In the genomic region with DNA sequence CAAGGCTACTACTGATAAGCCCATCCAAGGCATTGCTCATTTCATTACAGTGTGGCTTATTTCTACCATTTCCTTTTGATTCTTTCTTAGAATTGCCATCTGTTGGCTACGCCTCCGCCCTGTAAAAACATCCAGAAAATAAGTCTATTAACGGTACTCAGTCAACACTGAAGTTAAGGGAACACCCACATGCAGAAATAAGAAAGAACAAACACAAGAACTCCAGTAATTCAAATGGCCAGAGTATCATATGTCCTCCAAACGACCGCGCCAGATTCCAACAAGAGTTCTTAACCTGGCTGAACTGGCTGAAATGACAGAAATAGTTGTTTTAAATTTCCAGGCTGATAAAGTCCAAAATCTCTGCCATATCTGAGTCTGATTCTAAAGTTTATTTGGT, we compare ENCODE assay signal across 21 cellular contexts.
A peak's percentile ranks its signal among the peaks of the same experiment; 100 is the strongest.
DNase-seq lines count a peak whose midpoint lies in the region; ATAC-seq, FAIRE-seq and TF ChIP-seq lines count a peak whose summit lies in the region.
"Had no signal": no experiment of that assay in that cellular context is flagged by ENCODE, and none has a peak within 500 bp of the region (broad histone marks: within the 10 kb centered on the region; RNA-seq: fewer than 3 reads in every experiment).

No MANE protein-coding gene starts in this region.

- H4K8ac ChIP-seq in H1 (ENCODE audit: extremely low read depth, insufficient read depth, low read length) (no peak overlapping the region), neuronal stem cell (ENCODE audit: low read depth, low read length) (no peak overlapping the region)

- peak; percentile 43 for ATAC-seq in mucosa of descending colon
- ATAC-seq in GM21786 (IDR thresholded peaks at IDR 0.05; ENCODE audit: unreplicated experiment) = no peak
- no peak for ATAC-seq in GM21515 (IDR thresholded peaks at IDR 0.05; ENCODE audit: unreplicated experiment)
- ATAC-seq: CD8-positive, alpha-beta T cell; GM23338 had no signal

- H3K4ac ChIP-seq in H1 (replicated peaks; ENCODE audit: insufficient read length, low read depth, low read length) (no peak overlapping the region), neuronal stem cell (ENCODE audit: low read length) (no peak overlapping the region)

- H3K4me2 ChIP-seq in H1 (ENCODE audit: insufficient read depth in 1 of 2, low read depth in 2 of 2, low read length in 2 of 2) (no peak overlapping the region), neuronal stem cell (ENCODE audit: insufficient read depth, low read length, poor library complexity, severe bottlenecking) (no peak overlapping the region)
- H3K4me2 ChIP-seq: BLaER1, GM23338 had no signal

- H3K4me1 ChIP-seq in H1 (replicated peaks in 1 of 4; ENCODE audit: control insufficient read depth in 3 of 4, insufficient read depth in 4 of 4, low read length in 3 of 4) = no peaks in the 10 kb centered on the region
- no peaks in the 10 kb centered on the region for H3K4me1 ChIP-seq in mucosa of descending colon (ENCODE audit: low read depth)
- peaks cover 0 to 8% of the 10 kb centered on the region in 2 donors for H3K4me1 ChIP-seq in neuronal stem cell (ENCODE audit: control insufficient read depth in 2 of 2, insufficient read depth in 1 of 2, low read depth in 1 of 2, low read length in 2 of 2)
- H3K4me1 ChIP-seq: BLaER1, Caco-2, HAP-1 had no signal

- H2BK5ac ChIP-seq in H1 (ENCODE audit: low read depth, low read length) (no peak overlapping the region), neuronal stem cell (ENCODE audit: low read length) (no peak overlapping the region)

- H2BK20ac ChIP-seq in H1 (ENCODE audit: low read length) = no peak overlapping the region

- H3K36me3 ChIP-seq in H1 (ENCODE audit: control insufficient read depth in 2 of 4, insufficient read depth in 4 of 4, low read length in 3 of 4) (no peaks in the 10 kb centered on the region), mucosa of descending colon (ENCODE audit: low read depth) (no peaks in the 10 kb centered on the region), neuronal stem cell (replicated peaks in 1 of 2; ENCODE audit: control insufficient read depth in 2 of 2, insufficient read depth in 2 of 2, low read length in 2 of 2) (no peaks in the 10 kb centered on the region)
- H3K36me3 ChIP-seq: BLaER1, HAP-1 had no signal

- no peaks in the 10 kb centered on the region for H3K27me3 ChIP-seq in H1 (replicated peaks in 1 of 4; ENCODE audit: control insufficient read depth in 3 of 4, extremely low read depth in 1 of 4, insufficient read depth in 3 of 4, low read length in 3 of 4)
- no peaks in the 10 kb centered on the region for H3K27me3 ChIP-seq in neuronal stem cell (ENCODE audit: control insufficient read depth in 3 of 3, insufficient read depth in 3 of 3, low read depth in 1 of 3, low read length in 3 of 3)
- H3K27me3 ChIP-seq: BLaER1 had no signal

- no peak for TF ChIP-seq EP300 in H1 (IDR thresholded peaks at IDR 0.05; ENCODE audit: borderline replicate concordance in 1 of 2, low read depth in 2 of 2, low read length in 2 of 2)

- H3K79me1 ChIP-seq in H1 (ENCODE audit: low read depth, low read length) (no peaks in the 10 kb centered on the region), neuronal stem cell (ENCODE audit: low read depth, low read length) (no peaks in the 10 kb centered on the region)

- H4K20me1 ChIP-seq in H1 (replicated peaks in 1 of 2; ENCODE audit: control insufficient read depth in 1 of 2, insufficient read depth in 2 of 2, low read length in 2 of 2) = no peaks in the 10 kb centered on the region
- H4K20me1 ChIP-seq: BLaER1 had no signal

- 80% methylated on average over 6 of the region's 6 CpGs; no CpG with 5 or more reads in 1 of the 2 experiments for WGBS in H1 (ENCODE audit: extremely low coverage in 1 of 2, insufficient coverage in 1 of 2, insufficient read length in 1 of 2, insufficient replicate concordance in 2 of 2, low coverage in 1 of 2, low lambda C conversion rate in 2 of 2, missing lambda C conversion rate in 1 of 2), 2 experiments
- no CpG with 5 or more reads among the region's 6 CpGs for WGBS in neuronal stem cell (ENCODE audit: extremely low coverage in 2 of 2, insufficient read length in 2 of 2, insufficient replicate concordance in 1 of 2), 2 donors

- no peak for TF ChIP-seq RAD21 in H1 (IDR thresholded peaks at IDR 0.05 in 1 of 2, conservative IDR thresholded peaks at IDR 0.05 in 1 of 2; ENCODE audit: low read depth in 2 of 2, low read length in 2 of 2)

- POLR2A ChIA-PET in H1 (lab: Charles Lee; ENCODE audit: partially characterized antibody) = no interaction called here

- H2AK5ac ChIP-seq in H1 (ENCODE audit: low read depth, low read length) (no peak overlapping the region), neuronal stem cell (ENCODE audit: low read depth, low read length) (no peak overlapping the region)

- intact Hi-C loops in mucosa of descending colon (cut with DNase I, micrococcal nuclease) = no loop called here

- H3K14ac ChIP-seq in H1 (ENCODE audit: insufficient read length) (no peak overlapping the region), neuronal stem cell (ENCODE audit: low read length) (no peak overlapping the region)

- no peak overlapping the region for H2BK120ac ChIP-seq in H1 (replicated peaks; ENCODE audit: low read depth, low read length)
- H2BK120ac ChIP-seq in neuronal stem cell (ENCODE audit: low read depth, low read length) = no peak overlapping the region

- no peaks in the 10 kb centered on the region for H3K79me2 ChIP-seq in H1 (ENCODE audit: control insufficient read depth in 1 of 2, insufficient read depth in 2 of 2, low read length in 2 of 2)

- H2BK15ac ChIP-seq in H1 (ENCODE audit: low read length) (no peak overlapping the region), neuronal stem cell (ENCODE audit: low read length) (no peak overlapping the region)

- H3K56ac ChIP-seq in H1 (replicated peaks; ENCODE audit: insufficient read length, low read depth, low read length) = no peak overlapping the region

- DNase-seq in GM12891 (ENCODE audit: insufficient read length, low spot score) (no peak), H1 (ENCODE audit: low read depth in 1 of 2, low spot score in 2 of 2) (no peak), mucosa of descending colon (no peak), neuronal stem cell (ENCODE audit: low spot score) (no peak), dermis blood vessel endothelial cell (no peak), mesenteric fat pad (ENCODE audit: low spot score) (no peak)
- DNase-seq: Caco-2; CD4-positive, CD25-positive, alpha-beta regulatory T cell; CD8-positive, alpha-beta T cell; DMS153; DND-41 had no signal

- no peak for TF ChIP-seq POLR2A in GM12891 (IDR thresholded peaks at IDR 0.05; ENCODE audit: low read depth, low read length)
- no peak for TF ChIP-seq POLR2A in H1 (IDR thresholded peaks at IDR 0.05; ENCODE audit: control extremely low read depth in 1 of 2, low read depth in 2 of 2, low read length in 2 of 2)

- H3K27ac ChIP-seq in H1 (ENCODE audit: low read depth, low read length) = no peak overlapping the region
- H3K27ac ChIP-seq in neuronal stem cell (replicated peaks; ENCODE audit: low read length) = no peak overlapping the region
- H3K27ac ChIP-seq: 22Rv1, BLaER1, C4-2B had no signal

- H4K5ac ChIP-seq in H1 (ENCODE audit: insufficient read length, low read depth, low read length) = no peak overlapping the region

- H4K91ac ChIP-seq in H1 (replicated peaks; ENCODE audit: insufficient read length, low read length) (no peak overlapping the region), neuronal stem cell (ENCODE audit: low read depth, low read length, poor library complexity) (no peak overlapping the region)

- H3K4me3 ChIP-seq in H1 (ENCODE audit: extremely low read depth in 1 of 4, insufficient read depth in 2 of 4, low read depth in 3 of 4, low read length in 4 of 4) = no peak overlapping the region
- no peak overlapping the region for H3K4me3 ChIP-seq in mucosa of descending colon
- no peak overlapping the region for H3K4me3 ChIP-seq in neuronal stem cell (ENCODE audit: low read length in 2 of 2)
- H3K4me3 ChIP-seq: BLaER1, GM23338, HAP-1 had no signal

- TF ChIP-seq CTCF in H1 (IDR thresholded peaks at IDR 0.05; ENCODE audit: control extremely low read depth in 1 of 3, insufficient read depth in 1 of 3, low read depth in 1 of 3, low read length in 3 of 3) (no peak), mucosa of descending colon (IDR thresholded peaks at IDR 0.05) (no peak)

- FAIRE-seq in GM12891 (lab: Jason Lieb, UNC) (peak; percentile 20), H1 (lab: Jason Lieb, UNC) (no peak)
- FAIRE-seq: A204.1, G401.6, H54 had no signal

- H3K9ac ChIP-seq in H1 (replicated peaks in 1 of 4; ENCODE audit: extremely low read depth in 1 of 4, low read depth in 3 of 4, low read length in 3 of 4) (no peak overlapping the region), neuronal stem cell (ENCODE audit: low read depth, low read length, poor library complexity) (no peak overlapping the region)
- H3K9ac ChIP-seq: BLaER1 had no signal

- CTCF ChIA-PET in H1 (lab: Charles Lee; ENCODE audit: partially characterized antibody) = no interaction called here

- no peak overlapping the region for H3K23ac ChIP-seq in H1 (ENCODE audit: insufficient read length)
- no peak overlapping the region for H3K23ac ChIP-seq in neuronal stem cell (ENCODE audit: low read depth, low read length, poor library complexity)

- H3K23me2 ChIP-seq in H1 (ENCODE audit: low read depth, low read length) = no peaks in the 10 kb centered on the region

- H2BK12ac ChIP-seq in H1 (ENCODE audit: low read depth, low read length) (no peak overlapping the region), neuronal stem cell (ENCODE audit: low read length) (no peak overlapping the region)

- H2AFZ ChIP-seq in H1 (ENCODE audit: low read length) (peak overlapping the region; percentile 39; the same call in 1 of the 2 replicates), neuronal stem cell (ENCODE audit: low read length) (peak overlapping the region; percentile 30)

- H3K18ac ChIP-seq in H1 (ENCODE audit: extremely low read depth, low read length) (no peak overlapping the region), neuronal stem cell (ENCODE audit: low read length) (no peak overlapping the region)

- H3K9me3 ChIP-seq in H1 (ENCODE audit: insufficient read depth in 2 of 2, low read depth in 1 of 2, low read length in 1 of 2) (no peaks in the 10 kb centered on the region; a peak in 1 of 4 replicates), mucosa of descending colon (no peaks in the 10 kb centered on the region), neuronal stem cell (replicated peaks in 1 of 2; ENCODE audit: control insufficient read depth in 2 of 2, insufficient read depth in 1 of 2, low read depth in 1 of 2, low read length in 2 of 2) (peaks cover 2 to 5% of the 10 kb centered on the region in 2 donors)
- H3K9me3 ChIP-seq: BLaER1, Caco-2, HAP-1 had no signal

TF ChIP-seq in GM12891, 5 proteins besides CTCF, POLR2A, EP300 and RAD21:
- no peak for TF ChIP-seq SPI1 (IDR thresholded peaks at IDR 0.05; ENCODE audit: low read depth, low read length)
- TF ChIP-seq TAF1 (IDR thresholded peaks at IDR 0.05; ENCODE audit: low read depth, low read length) = no peak

TF ChIP-seq in H1, 55 proteins besides CTCF, POLR2A, EP300 and RAD21:
- TF ChIP-seq KDM1A (IDR thresholded peaks at IDR 0.05; ENCODE audit: borderline replicate concordance, low read length) = no peak
- TF ChIP-seq TCF12 (IDR thresholded peaks at IDR 0.05; ENCODE audit: low read depth, low read length) = no peak
